ENCODE assay signal across 9 cellular contexts in genomic region chr15:45540531-45540930, GRCh38. TPM values are rescaled to one million over a fixed set of nuclear protein-coding genes. Genes with fewer than 3 reads are reported as not detected.
"Had no signal": no experiment of that assay in that cellular context is flagged by ENCODE, and none has a peak within 500 bp of the region (broad histone marks: within the 10 kb centered on the region; RNA-seq: fewer than 3 reads in every experiment).

No MANE protein-coding gene starts in this region.

- H3K9me3 Mint-ChIP-seq: GM23338, H9, HFFc6 had no signal

- H3K27ac ChIP-seq: GM23248 had no signal

- H2AFZ ChIP-seq: GM23248, GM23338 had no signal

- H3K9me3 ChIP-seq: HAP-1 had no signal

- H3K9ac ChIP-seq: GM23248 had no signal

- H3K36me3 ChIP-seq: HAP-1 had no signal

- DNase-seq: GM23248, GOT3, H7, H9, HCEC 1CT, HFFc6 had no signal

- H3K4me3 Mint-ChIP-seq: GM23338, H9, HFFc6 had no signal

- H3K27ac Mint-ChIP-seq: H9, HFFc6 had no signal

- H3K4me3 ChIP-seq: GM23248, GM23338, HAP-1 had no signal

- H3K4me2 ChIP-seq: GM23338 had no signal

- ATAC-seq: GM23338, HCT116 had no signal

RNA-seq across cellular contexts. Expression of gene SLC30A4, which starts 18.0 kb away (rescaled TPM):
- total RNA-seq: GM23338, H9 had no signal
- polyA plus RNA-seq: GM23338 had no signal
